27 cellular contexts compared by ENCODE assay signal in genomic region chr16:84665843-84666242, GRCh38.
"Had no signal": no experiment of that assay in that cellular context is flagged by ENCODE, and none has a peak within 500 bp of the region (broad histone marks: within the 10 kb centered on the region; RNA-seq: fewer than 3 reads in every experiment).

No MANE protein-coding gene starts in this region.

- H3K4me1 ChIP-seq: pancreas, psoas muscle, right lobe of liver, tibial artery, upper lobe of right lung, uterus had no signal

- H3K4me3 ChIP-seq: neural progenitor cell, pancreas, psoas muscle, right lobe of liver, sigmoid colon, stomach, tibial artery, transverse colon, upper lobe of right lung, uterus had no signal

- DNase-seq: naive thymus-derived CD4-positive, alpha-beta T cell; natural killer cell; nucleus accumbens; pancreas; psoas muscle; right cardiac atrium; right lobe of liver; sigmoid colon; stimulated activated CD4-positive, alpha-beta T cell treated with anti-CD3 and anti-CD28 coated beads, Interleukin-15, amount 100 ng/mL, for 24 hours; stimulated activated CD4-positive, alpha-beta T cell treated with anti-CD3 and anti-CD28 coated beads, Interleukin-2, amount 100 ng/mL, for 24 hours; stimulated activated CD4-positive, alpha-beta T cell treated with anti-CD3 and anti-CD28 coated beads, Interleukin-2, amount 100 ng/mL, for 48 hours; stimulated activated CD4-positive, alpha-beta T cell treated with anti-CD3 and anti-CD28 coated beads, Interleukin-4, amount 100 ng/mL, for 24 hours; stimulated activated naive B cell treated with anti-CD40 and anti-IgM and Interleukin-4, amounts not matched to agents 10 μg/mL and 1 μg/mL and 100 μg/mL, for 72 hours; stimulated activated naive CD4-positive, alpha-beta T cell treated with Interleukin-2 at 50 U/mL for 16 hours; stomach; tibial artery; transverse colon; upper lobe of right lung; uterus had no signal

- H3K9me3 ChIP-seq: neutrophil, pancreas, psoas muscle, right lobe of liver, sigmoid colon, stomach, tibial artery, transverse colon, upper lobe of right lung, uterus had no signal

- H3K36me3 Mint-ChIP-seq: natural killer cell had no signal

- H3K9ac ChIP-seq: neural progenitor cell had no signal

- H3K27ac ChIP-seq: neural progenitor cell, neutrophil, pancreas, psoas muscle, right lobe of liver, sigmoid colon, stomach, tibial artery, transverse colon, upper lobe of right lung, uterus had no signal

- H3K4me3 Mint-ChIP-seq: naive thymus-derived CD4-positive, alpha-beta T cell; natural killer cell; nephron; neural progenitor cell; stimulated activated effector memory CD8-positive, alpha-beta T cell treated with anti-CD3 and anti-CD28 coated beads, Interleukin-12 subunit alpha, Interleukin-12 subunit beta, amount 100 ng/mL, for 72 hours; stimulated activated naive B cell treated with anti-CD40 and anti-IgM and Interleukin-4, amounts not matched to agents 10 μg/mL and 1 μg/mL and 100 μg/mL, for 72 hours; stimulated activated naive CD8-positive, alpha-beta T cell treated with anti-CD3 and anti-CD28 coated beads, Interleukin-15, Interleukin-2, amounts not matched to agents 100 ng/mL and 50 ng/mL, for 24 hours; type B pancreatic cell had no signal

- H2AFZ ChIP-seq: neural progenitor cell had no signal

- H3K36me3 ChIP-seq: neural progenitor cell, uterus had no signal

- H3K9me3 Mint-ChIP-seq: naive thymus-derived CD4-positive, alpha-beta T cell; natural killer cell; nephron; neural progenitor cell; stimulated activated effector memory CD8-positive, alpha-beta T cell treated with anti-CD3 and anti-CD28 coated beads, Interleukin-12 subunit alpha, Interleukin-12 subunit beta, amount 100 ng/mL, for 72 hours; stimulated activated naive B cell treated with anti-CD40 and anti-IgM and Interleukin-4, amounts not matched to agents 10 μg/mL and 1 μg/mL and 100 μg/mL, for 72 hours; stimulated activated naive CD8-positive, alpha-beta T cell treated with anti-CD3 and anti-CD28 coated beads, Interleukin-15, Interleukin-2, amounts not matched to agents 100 ng/mL and 50 ng/mL, for 24 hours; type B pancreatic cell had no signal

- H3K27me3 Mint-ChIP-seq: naive thymus-derived CD4-positive, alpha-beta T cell; progenitor cell of endocrine pancreas; stimulated activated naive B cell treated with anti-CD40 and anti-IgM and Interleukin-4, amounts not matched to agents 10 μg/mL and 1 μg/mL and 100 μg/mL, for 72 hours; stimulated activated naive CD8-positive, alpha-beta T cell treated with anti-CD3 and anti-CD28 coated beads, Interleukin-15, Interleukin-2, amounts not matched to agents 100 ng/mL and 50 ng/mL, for 24 hours; type B pancreatic cell had no signal

- H3K4me1 Mint-ChIP-seq: nephron had no signal

- H3K27ac Mint-ChIP-seq: natural killer cell; nephron; neural progenitor cell; progenitor cell of endocrine pancreas; stimulated activated effector memory CD8-positive, alpha-beta T cell treated with anti-CD3 and anti-CD28 coated beads, Interleukin-12 subunit alpha, Interleukin-12 subunit beta, amount 100 ng/mL, for 72 hours; stimulated activated naive CD8-positive, alpha-beta T cell treated with anti-CD3 and anti-CD28 coated beads, Interleukin-15, Interleukin-2, amounts not matched to agents 100 ng/mL and 50 ng/mL, for 24 hours; type B pancreatic cell had no signal

- FAIRE-seq: pancreas, small intestine had no signal

- ATAC-seq: naive thymus-derived CD4-positive, alpha-beta T cell; natural killer cell; pancreas; psoas muscle; right lobe of liver; stimulated activated effector memory CD8-positive, alpha-beta T cell treated with anti-CD3 and anti-CD28 coated beads, Interleukin-12 subunit alpha, Interleukin-12 subunit beta, amount 100 ng/mL, for 72 hours; stimulated activated naive B cell treated with anti-CD40 and anti-IgM and Interleukin-4, amounts not matched to agents 10 μg/mL and 1 μg/mL and 100 μg/mL, for 72 hours; upper lobe of right lung had no signal

- H3K27me3 ChIP-seq: neural progenitor cell, neutrophil, pancreas, right lobe of liver, sigmoid colon, stomach, tibial artery, transverse colon, upper lobe of right lung, uterus had no signal

- H3K4me2 ChIP-seq: neural progenitor cell had no signal
